Comparison of ENCODE assay signal across 1 cellular context in genomic region chr6:18155273-18155863, GRCh38.
TF ChIP-seq lines count a peak whose summit lies in the region.

TSS of gene KDM1B (plus strand) at chr6:18155422. CDS start at chr6:18159896, 4,474 bp downstream.

TF ChIP-seq in HepG2, 621 proteins besides CTCF, POLR2A, EP300 and RAD21 (continued from another document and continues in another):
- TF ChIP-seq, protein P1, sequence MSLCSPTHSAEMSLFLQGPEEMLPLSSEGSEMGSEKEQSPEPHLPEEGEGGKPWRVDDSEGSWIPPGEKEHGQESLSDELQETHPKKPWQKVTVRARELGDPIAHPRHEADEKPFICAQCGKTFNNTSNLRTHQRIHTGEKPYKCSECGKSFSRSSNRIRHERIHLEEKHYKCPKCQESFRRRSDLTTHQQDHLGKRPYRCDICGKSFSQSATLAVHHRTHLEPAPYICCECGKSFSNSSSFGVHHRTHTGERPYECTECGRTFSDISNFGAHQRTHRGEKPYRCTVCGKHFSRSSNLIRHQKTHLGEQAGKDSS (CRISPR knock-in tag; IDR thresholded peaks at IDR 0.05; ENCODE audit: borderline replicate concordance, low read depth), result peak; percentile 19; the same call in 1 of the 2 replicates
- TF ChIP-seq ZNF790 (CRISPR knock-in tag; IDR thresholded peaks at IDR 0.05; ENCODE audit: borderline replicate concordance) (no peak), ZSCAN12 (CRISPR knock-in tag; IDR thresholded peaks at IDR 0.05) (0 out of 2 replicates have a peak, but pooled peaks have one; percentile 50), MEIS2 (CRISPR knock-in tag; IDR thresholded peaks at IDR 0.05) (no peak; the same call in none of the 2 replicates), BCL3 (CRISPR knock-in tag; IDR thresholded peaks at IDR 0.05) (no peak; the same call in 1 of the 2 replicates), ZNF251 (CRISPR knock-in tag; IDR thresholded peaks at IDR 0.05) (no peak), JUND (CRISPR knock-in tag; IDR thresholded peaks at IDR 0.05) (no peak), ZNF34 (CRISPR knock-in tag; IDR thresholded peaks at IDR 0.05; ENCODE audit: borderline replicate concordance) (no peak), TRIM24 (CRISPR knock-in tag; IDR thresholded peaks at IDR 0.05) (no peak), HMGXB4 (CRISPR knock-in tag; IDR thresholded peaks at IDR 0.05; ENCODE audit: borderline replicate concordance in 1 of 2, low read depth in 1 of 2) (peak in 1 of 2 experiments; percentile 14; a peak in 1 of 4 replicates), ZNF12 (CRISPR knock-in tag; IDR thresholded peaks at IDR 0.05) (no peak), SALL2 (CRISPR knock-in tag; IDR thresholded peaks at IDR 0.05) (peak; percentile 49; the same call in 1 of the 2 replicates), ARID2 (CRISPR knock-in tag; IDR thresholded peaks at IDR 0.05; ENCODE audit: borderline replicate concordance) (0 out of 2 replicates have a peak, but pooled peaks have one; percentile 5), MAFF (IDR thresholded peaks at IDR 0.05; ENCODE audit: low read depth, low read length) (no peak), TBX3 (IDR thresholded peaks at IDR 0.05; ENCODE audit: borderline replicate concordance) (0 out of 2 replicates have a peak, but pooled peaks have one; percentile 17), ZBTB20 (CRISPR knock-in tag; IDR thresholded peaks at IDR 0.05; ENCODE audit: borderline replicate concordance, low read depth) (no peak), PRMT3 (CRISPR knock-in tag; IDR thresholded peaks at IDR 0.05; ENCODE audit: borderline replicate concordance, low read depth) (peak; percentile 33; the same call in 1 of the 2 replicates), MAZ (IDR thresholded peaks at IDR 0.05; ENCODE audit: borderline replicate concordance, low read depth, low read length) (peak; percentile 67; the same call in 1 of the 2 replicates), MAZ (CRISPR knock-in tag; IDR thresholded peaks at IDR 0.05; ENCODE audit: low read depth) (peak; percentile 67), ZNF570 (CRISPR knock-in tag; IDR thresholded peaks at IDR 0.05; ENCODE audit: borderline replicate concordance) (no peak), CREM (IDR thresholded peaks at IDR 0.05) (no peak), CREM (CRISPR knock-in tag; IDR thresholded peaks at IDR 0.05) (no peak), FOXP4 (CRISPR knock-in tag; IDR thresholded peaks at IDR 0.05) (no peak), ZNF564 (CRISPR knock-in tag; IDR thresholded peaks at IDR 0.05) (peak; percentile 44; the same call in 1 of the 2 replicates), CSRNP1 (CRISPR knock-in tag; IDR thresholded peaks at IDR 0.05) (no peak; the same call in 1 of the 2 replicates), ZMAT5 (CRISPR knock-in tag; IDR thresholded peaks at IDR 0.05; ENCODE audit: borderline replicate concordance, low read depth) (no peak), POGK (CRISPR knock-in tag; conservative IDR thresholded peaks at IDR 0.05) (no peak), DNMT3B (CRISPR knock-in tag; conservative IDR thresholded peaks at IDR 0.05) (no peak), SRY (CRISPR knock-in tag; IDR thresholded peaks at IDR 0.05) (peak; percentile 70; the same call in 1 of the 2 replicates), ZNF678 (CRISPR knock-in tag; IDR thresholded peaks at IDR 0.05) (no peak; the same call in 1 of the 2 replicates), KAT7 (CRISPR knock-in tag; IDR thresholded peaks at IDR 0.05; ENCODE audit: borderline replicate concordance) (no peak), ARNT2 (CRISPR knock-in tag; IDR thresholded peaks at IDR 0.05; ENCODE audit: low read depth) (0 out of 2 replicates have a peak, but pooled peaks have one; percentile 34), CC2D1A (CRISPR knock-in tag; IDR thresholded peaks at IDR 0.05) (no peak), ZNF33B (CRISPR knock-in tag; IDR thresholded peaks at IDR 0.05) (no peak; the same call in 1 of the 2 replicates)
- TF ChIP-seq, protein P2, sequence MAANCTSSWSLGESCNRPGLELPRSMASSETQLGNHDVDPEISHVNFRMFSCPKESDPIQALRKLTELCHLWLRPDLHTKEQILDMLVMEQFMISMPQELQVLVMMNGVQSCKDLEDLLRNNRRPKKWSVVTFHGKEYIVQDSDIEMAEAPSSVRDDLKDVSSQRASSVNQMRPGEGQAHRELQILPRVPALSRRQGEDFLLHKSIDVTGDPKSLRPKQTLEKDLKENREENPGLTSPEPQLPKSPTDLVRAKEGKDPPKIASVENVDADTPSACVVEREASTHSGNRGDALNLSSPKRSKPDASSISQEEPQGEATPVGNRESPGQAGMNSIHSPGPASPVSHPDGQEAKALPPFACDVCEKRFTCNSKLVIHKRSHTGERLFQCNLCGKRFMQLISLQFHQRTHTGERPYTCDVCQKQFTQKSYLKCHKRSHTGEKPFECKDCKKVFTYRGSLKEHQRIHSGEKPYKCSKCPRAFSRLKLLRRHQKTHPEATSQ (CRISPR knock-in tag; IDR thresholded peaks at IDR 0.05; ENCODE audit: borderline replicate concordance), result no peak
- TF ChIP-seq, protein P3, sequence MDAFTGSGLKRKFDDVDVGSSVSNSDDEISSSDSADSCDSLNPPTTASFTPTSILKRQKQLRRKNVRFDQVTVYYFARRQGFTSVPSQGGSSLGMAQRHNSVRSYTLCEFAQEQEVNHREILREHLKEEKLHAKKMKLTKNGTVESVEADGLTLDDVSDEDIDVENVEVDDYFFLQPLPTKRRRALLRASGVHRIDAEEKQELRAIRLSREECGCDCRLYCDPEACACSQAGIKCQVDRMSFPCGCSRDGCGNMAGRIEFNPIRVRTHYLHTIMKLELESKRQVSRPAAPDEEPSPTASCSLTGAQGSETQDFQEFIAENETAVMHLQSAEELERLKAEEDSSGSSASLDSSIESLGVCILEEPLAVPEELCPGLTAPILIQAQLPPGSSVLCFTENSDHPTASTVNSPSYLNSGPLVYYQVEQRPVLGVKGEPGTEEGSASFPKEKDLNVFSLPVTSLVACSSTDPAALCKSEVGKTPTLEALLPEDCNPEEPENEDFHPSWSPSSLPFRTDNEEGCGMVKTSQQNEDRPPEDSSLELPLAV (CRISPR knock-in tag; conservative IDR thresholded peaks at IDR 0.05; ENCODE audit: low read depth), result no peak
- TF ChIP-seq, protein P4, sequence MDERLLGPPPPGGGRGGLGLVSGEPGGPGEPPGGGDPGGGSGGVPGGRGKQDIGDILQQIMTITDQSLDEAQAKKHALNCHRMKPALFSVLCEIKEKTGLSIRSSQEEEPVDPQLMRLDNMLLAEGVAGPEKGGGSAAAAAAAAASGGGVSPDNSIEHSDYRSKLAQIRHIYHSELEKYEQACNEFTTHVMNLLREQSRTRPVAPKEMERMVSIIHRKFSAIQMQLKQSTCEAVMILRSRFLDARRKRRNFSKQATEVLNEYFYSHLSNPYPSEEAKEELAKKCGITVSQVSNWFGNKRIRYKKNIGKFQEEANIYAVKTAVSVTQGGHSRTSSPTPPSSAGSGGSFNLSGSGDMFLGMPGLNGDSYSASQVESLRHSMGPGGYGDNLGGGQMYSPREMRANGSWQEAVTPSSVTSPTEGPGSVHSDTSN (CRISPR knock-in tag; IDR thresholded peaks at IDR 0.05), result no peak
- TF ChIP-seq, protein P5, sequence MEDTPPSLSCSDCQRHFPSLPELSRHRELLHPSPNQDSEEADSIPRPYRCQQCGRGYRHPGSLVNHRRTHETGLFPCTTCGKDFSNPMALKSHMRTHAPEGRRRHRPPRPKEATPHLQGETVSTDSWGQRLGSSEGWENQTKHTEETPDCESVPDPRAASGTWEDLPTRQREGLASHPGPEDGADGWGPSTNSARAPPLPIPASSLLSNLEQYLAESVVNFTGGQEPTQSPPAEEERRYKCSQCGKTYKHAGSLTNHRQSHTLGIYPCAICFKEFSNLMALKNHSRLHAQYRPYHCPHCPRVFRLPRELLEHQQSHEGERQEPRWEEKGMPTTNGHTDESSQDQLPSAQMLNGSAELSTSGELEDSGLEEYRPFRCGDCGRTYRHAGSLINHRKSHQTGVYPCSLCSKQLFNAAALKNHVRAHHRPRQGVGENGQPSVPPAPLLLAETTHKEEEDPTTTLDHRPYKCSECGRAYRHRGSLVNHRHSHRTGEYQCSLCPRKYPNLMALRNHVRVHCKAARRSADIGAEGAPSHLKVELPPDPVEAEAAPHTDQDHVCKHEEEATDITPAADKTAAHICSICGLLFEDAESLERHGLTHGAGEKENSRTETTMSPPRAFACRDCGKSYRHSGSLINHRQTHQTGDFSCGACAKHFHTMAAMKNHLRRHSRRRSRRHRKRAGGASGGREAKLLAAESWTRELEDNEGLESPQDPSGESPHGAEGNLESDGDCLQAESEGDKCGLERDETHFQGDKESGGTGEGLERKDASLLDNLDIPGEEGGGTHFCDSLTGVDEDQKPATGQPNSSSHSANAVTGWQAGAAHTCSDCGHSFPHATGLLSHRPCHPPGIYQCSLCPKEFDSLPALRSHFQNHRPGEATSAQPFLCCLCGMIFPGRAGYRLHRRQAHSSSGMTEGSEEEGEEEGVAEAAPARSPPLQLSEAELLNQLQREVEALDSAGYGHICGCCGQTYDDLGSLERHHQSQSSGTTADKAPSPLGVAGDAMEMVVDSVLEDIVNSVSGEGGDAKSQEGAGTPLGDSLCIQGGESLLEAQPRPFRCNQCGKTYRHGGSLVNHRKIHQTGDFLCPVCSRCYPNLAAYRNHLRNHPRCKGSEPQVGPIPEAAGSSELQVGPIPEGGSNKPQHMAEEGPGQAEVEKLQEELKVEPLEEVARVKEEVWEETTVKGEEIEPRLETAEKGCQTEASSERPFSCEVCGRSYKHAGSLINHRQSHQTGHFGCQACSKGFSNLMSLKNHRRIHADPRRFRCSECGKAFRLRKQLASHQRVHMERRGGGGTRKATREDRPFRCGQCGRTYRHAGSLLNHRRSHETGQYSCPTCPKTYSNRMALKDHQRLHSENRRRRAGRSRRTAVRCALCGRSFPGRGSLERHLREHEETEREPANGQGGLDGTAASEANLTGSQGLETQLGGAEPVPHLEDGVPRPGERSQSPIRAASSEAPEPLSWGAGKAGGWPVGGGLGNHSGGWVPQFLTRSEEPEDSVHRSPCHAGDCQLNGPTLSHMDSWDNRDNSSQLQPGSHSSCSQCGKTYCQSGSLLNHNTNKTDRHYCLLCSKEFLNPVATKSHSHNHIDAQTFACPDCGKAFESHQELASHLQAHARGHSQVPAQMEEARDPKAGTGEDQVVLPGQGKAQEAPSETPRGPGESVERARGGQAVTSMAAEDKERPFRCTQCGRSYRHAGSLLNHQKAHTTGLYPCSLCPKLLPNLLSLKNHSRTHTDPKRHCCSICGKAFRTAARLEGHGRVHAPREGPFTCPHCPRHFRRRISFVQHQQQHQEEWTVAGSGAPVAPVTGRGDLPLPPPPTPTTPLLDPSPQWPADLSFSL (CRISPR knock-in tag; IDR thresholded peaks at IDR 0.05), result no peak
